Comparison of ENCODE assay signal across 1 cellular context in genomic region chr1:246647113-246647512, GRCh38.
TF ChIP-seq lines count a peak whose summit lies in the region.

No MANE protein-coding gene starts in this region.

TF ChIP-seq in K562, 482 proteins besides CTCF, POLR2A, EP300 and RAD21 (continued from another document):
- TF ChIP-seq CHAMP1 (IDR thresholded peaks at IDR 0.05) (peak; percentile 63; the same call in 1 of the 2 replicates), FOXP1 (CRISPR knock-in tag; IDR thresholded peaks at IDR 0.05) (no peak), RBM14 (IDR thresholded peaks at IDR 0.05; ENCODE audit: borderline replicate concordance, insufficient read depth, low read depth, low read length) (no peak), ZNF785 (CRISPR knock-in tag; IDR thresholded peaks at IDR 0.05) (no peak)
- TF ChIP-seq, protein P1, sequence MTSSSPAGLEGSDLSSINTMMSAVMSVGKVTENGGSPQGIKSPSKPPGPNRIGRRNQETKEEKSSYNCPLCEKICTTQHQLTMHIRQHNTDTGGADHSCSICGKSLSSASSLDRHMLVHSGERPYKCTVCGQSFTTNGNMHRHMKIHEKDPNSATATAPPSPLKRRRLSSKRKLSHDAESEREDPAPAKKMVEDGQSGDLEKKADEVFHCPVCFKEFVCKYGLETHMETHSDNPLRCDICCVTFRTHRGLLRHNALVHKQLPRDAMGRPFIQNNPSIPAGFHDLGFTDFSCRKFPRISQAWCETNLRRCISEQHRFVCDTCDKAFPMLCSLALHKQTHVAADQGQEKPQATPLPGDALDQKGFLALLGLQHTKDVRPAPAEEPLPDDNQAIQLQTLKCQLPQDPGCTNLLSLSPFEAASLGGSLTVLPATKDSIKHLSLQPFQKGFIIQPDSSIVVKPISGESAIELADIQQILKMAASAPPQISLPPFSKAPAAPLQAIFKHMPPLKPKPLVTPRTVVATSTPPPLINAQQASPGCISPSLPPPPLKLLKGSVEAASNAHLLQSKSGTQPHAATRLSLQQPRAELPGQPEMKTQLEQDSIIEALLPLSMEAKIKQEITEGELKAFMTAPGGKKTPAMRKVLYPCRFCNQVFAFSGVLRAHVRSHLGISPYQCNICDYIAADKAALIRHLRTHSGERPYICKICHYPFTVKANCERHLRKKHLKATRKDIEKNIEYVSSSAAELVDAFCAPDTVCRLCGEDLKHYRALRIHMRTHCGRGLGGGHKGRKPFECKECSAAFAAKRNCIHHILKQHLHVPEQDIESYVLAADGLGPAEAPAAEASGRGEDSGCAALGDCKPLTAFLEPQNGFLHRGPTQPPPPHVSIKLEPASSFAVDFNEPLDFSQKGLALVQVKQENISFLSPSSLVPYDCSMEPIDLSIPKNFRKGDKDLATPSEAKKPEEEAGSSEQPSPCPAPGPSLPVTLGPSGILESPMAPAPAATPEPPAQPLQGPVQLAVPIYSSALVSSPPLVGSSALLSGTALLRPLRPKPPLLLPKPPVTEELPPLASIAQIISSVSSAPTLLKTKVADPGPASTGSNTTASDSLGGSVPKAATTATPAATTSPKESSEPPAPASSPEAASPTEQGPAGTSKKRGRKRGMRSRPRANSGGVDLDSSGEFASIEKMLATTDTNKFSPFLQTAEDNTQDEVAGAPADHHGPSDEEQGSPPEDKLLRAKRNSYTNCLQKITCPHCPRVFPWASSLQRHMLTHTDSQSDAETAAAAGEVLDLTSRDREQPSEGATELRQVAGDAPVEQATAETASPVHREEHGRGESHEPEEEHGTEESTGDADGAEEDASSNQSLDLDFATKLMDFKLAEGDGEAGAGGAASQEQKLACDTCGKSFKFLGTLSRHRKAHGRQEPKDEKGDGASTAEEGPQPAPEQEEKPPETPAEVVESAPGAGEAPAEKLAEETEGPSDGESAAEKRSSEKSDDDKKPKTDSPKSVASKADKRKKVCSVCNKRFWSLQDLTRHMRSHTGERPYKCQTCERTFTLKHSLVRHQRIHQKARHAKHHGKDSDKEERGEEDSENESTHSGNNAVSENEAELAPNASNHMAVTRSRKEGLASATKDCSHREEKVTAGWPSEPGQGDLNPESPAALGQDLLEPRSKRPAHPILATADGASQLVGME (CRISPR knock-in tag; IDR thresholded peaks at IDR 0.05), result no peak
- TF ChIP-seq, protein P2, sequence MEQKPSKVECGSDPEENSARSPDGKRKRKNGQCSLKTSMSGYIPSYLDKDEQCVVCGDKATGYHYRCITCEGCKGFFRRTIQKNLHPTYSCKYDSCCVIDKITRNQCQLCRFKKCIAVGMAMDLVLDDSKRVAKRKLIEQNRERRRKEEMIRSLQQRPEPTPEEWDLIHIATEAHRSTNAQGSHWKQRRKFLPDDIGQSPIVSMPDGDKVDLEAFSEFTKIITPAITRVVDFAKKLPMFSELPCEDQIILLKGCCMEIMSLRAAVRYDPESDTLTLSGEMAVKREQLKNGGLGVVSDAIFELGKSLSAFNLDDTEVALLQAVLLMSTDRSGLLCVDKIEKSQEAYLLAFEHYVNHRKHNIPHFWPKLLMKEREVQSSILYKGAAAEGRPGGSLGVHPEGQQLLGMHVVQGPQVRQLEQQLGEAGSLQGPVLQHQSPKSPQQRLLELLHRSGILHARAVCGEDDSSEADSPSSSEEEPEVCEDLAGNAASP (IDR thresholded peaks at IDR 0.05), result no peak
